ENCODE assay signal across 34 cellular contexts in the genomic region with DNA sequence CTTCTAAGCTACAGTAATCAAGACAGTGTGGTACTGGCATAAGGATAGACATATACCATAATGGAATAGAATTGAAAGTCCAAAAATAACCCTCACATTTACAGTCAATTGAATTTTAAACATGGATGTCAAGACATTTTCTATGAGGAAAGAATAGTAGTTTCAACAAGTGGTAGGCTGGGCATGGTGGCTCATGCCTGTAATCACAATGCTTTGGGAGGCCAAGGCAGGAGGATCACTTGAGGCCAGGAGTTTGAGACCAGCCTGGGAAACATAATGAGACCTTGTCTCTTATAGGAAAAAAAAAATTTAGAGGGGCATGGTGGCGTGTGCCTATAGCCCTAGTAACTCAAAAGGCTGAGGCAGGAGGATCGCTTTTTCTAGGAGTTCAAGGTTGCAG.
"Had no signal": no experiment of that assay in that cellular context is flagged by ENCODE, and none has a peak within 500 bp of the region (broad histone marks: within the 10 kb centered on the region; RNA-seq: fewer than 3 reads in every experiment).

No MANE protein-coding gene starts in this region.

- H3K27me3 ChIP-seq: MG63 had no signal

- H3K9ac ChIP-seq: KMS-11 had no signal

- H3K9me3 ChIP-seq: MG63 had no signal

- H3K27ac ChIP-seq: KMS-11 had no signal

- H3K4me2 ChIP-seq: KMS-11 had no signal

- H3K36me3 ChIP-seq: MG63 had no signal

- DNase-seq: Karpas-422, Kasumi-1, MG63, MM.1S, MV-4-11, NCI-H1048, NCI-H1092, NCI-H1092 treated with DMSO at 0.1 percent for 48 hours, NCI-H1105, NCI-H1105 treated with DMSO at 0.1 percent for 48 hours, NCI-H1417, NCI-H1417 treated with DMSO at 0.1 percent for 48 hours, NCI-H1436, NCI-H1436 treated with DMSO at 0.1 percent for 48 hours, NCI-H146, NCI-H1694, NCI-H1694 treated with DMSO at 0.1 percent for 48 hours, NCI-H187, NCI-H187 treated with DMSO at 0.1 percent for 48 hours, NCI-H1930, NCI-H2029, NCI-H2029 treated with DMSO at 0.1 percent for 48 hours, NCI-H2081, NCI-H2081 treated with DMSO at 0.1 percent for 48 hours, NCI-H2107, NCI-H2171, NCI-H2171 treated with DMSO at 0.1 percent for 48 hours, NCI-H2227 treated with DMSO at 0.1 percent for 48 hours, NCI-H226, NCI-H345, NCI-H446, NCI-H446 treated with DMSO at 0.1 percent for 48 hours, NCI-H510A had no signal

- H3K4me3 ChIP-seq: MG63 had no signal
